In the genomic region with DNA sequence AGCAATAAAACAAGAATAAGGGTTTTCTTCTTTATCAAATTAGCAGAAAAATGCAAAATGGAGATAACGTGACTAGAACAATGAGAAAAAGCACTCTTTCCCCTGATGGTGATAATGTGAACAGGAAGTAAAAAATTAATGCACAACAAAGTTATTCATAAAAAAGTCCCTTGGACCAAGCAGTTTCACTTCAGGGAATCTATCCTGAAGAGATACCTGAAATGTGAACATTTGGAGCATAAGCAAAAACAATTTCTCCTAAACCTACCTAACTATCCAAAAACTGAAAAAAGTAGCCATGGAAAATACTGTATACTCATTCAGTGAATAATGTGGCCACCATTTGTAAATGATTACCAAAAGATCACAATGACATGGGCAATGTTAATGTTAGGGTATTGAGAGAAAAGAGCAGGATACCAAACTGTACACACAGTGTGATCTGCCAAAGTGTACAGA, we compare ENCODE assay signal across 13 cellular contexts. TPM values are rescaled to one million over a fixed set of nuclear protein-coding genes. Genes with fewer than 3 reads are reported as not detected.
DNase-seq lines count a peak whose midpoint lies in the region; ATAC-seq and TF ChIP-seq lines count a peak whose summit lies in the region.
"Had no signal": no experiment of that assay in that cellular context is flagged by ENCODE, and none has a peak within 500 bp of the region (broad histone marks: within the 10 kb centered on the region; RNA-seq: fewer than 3 reads in every experiment).

No MANE protein-coding gene starts in this region.

- H3K27me3 Mint-ChIP-seq in central memory CD8-positive, alpha-beta T cell, result no peaks in the 10 kb centered on the region
- no peaks in the 10 kb centered on the region for H3K27me3 Mint-ChIP-seq in CD8-positive, alpha-beta memory T cell

- H3K27ac ChIP-seq in A673 (ENCODE audit: low read depth, low read length, poor library complexity, severe bottlenecking) (no peak overlapping the region), osteoblast (ENCODE audit: low read depth, low read length) (no peak overlapping the region), PC-9 (no peak overlapping the region)
- no peak overlapping the region for H3K27ac ChIP-seq in CD8-positive, alpha-beta memory T cell (ENCODE audit: low read depth, low read length)
- H3K27ac ChIP-seq: BLaER1, epithelial cell of prostate, SK-N-MC had no signal

- H3F3A ChIP-seq in PC-9 (ENCODE audit: insufficient read depth, low read depth), result no peaks in the 10 kb centered on the region

- H4K20me1 ChIP-seq in osteoblast (ENCODE audit: insufficient read depth, low read length) (peaks cover 10% of the 10 kb centered on the region), PC-9 (ENCODE audit: insufficient read depth) (peaks cover 39% of the 10 kb centered on the region)

- H3K4me2 ChIP-seq in osteoblast (ENCODE audit: insufficient read depth, low read length) (no peak overlapping the region), PC-9 (no peak overlapping the region)
- H3K4me2 ChIP-seq: BLaER1 had no signal

- H2AFZ ChIP-seq in osteoblast (ENCODE audit: low read length), result no peak overlapping the region
- no peak overlapping the region for H2AFZ ChIP-seq in PC-9

- H3K9me3 Mint-ChIP-seq in central memory CD8-positive, alpha-beta T cell, result no peaks in the 10 kb centered on the region
- H3K9me3 Mint-ChIP-seq in CD8-positive, alpha-beta memory T cell, result no peaks in the 10 kb centered on the region

- H3K4me1 ChIP-seq in A673 (ENCODE audit: insufficient read depth, low read length, poor library complexity, severe bottlenecking), result peaks cover 16% of the 10 kb centered on the region
- H3K4me1 ChIP-seq in osteoblast (ENCODE audit: insufficient read depth, low read length), result no peaks in the 10 kb centered on the region
- H3K4me1 ChIP-seq in PC-9 (replicated peaks; ENCODE audit: insufficient read depth), result no peaks in the 10 kb centered on the region
- H3K4me1 ChIP-seq in CD8-positive, alpha-beta memory T cell (ENCODE audit: insufficient read depth, low read length), result peaks cover 20% of the 10 kb centered on the region

- peaks cover 63% of the 10 kb centered on the region for H3K4me1 Mint-ChIP-seq in central memory CD8-positive, alpha-beta T cell
- H3K4me1 Mint-ChIP-seq in CD8-positive, alpha-beta memory T cell, result peaks cover 53 to 76% (median 66%) of the 10 kb centered on the region in 3 donors

- peaks cover 11% of the 10 kb centered on the region for H3K36me3 ChIP-seq in A673 (ENCODE audit: insufficient read depth, low read length, poor library complexity, severe bottlenecking)
- peaks cover 15% of the 10 kb centered on the region for H3K36me3 ChIP-seq in osteoblast (ENCODE audit: insufficient read depth, low read length)
- H3K36me3 ChIP-seq in PC-9 (ENCODE audit: low read depth), result peaks cover 25% of the 10 kb centered on the region
- H3K36me3 ChIP-seq in CD8-positive, alpha-beta memory T cell (ENCODE audit: insufficient read depth, low read length), result peaks cover 4% of the 10 kb centered on the region

- CTCF ChIA-PET in A673 (lab: Charles Lee), result no interaction called here
- CTCF ChIA-PET in PC-9 (lab: Charles Lee), result no interaction called here
- CTCF ChIA-PET in CD8-positive, alpha-beta memory T cell (lab: Charles Lee), result no interaction called here

- peak; percentile 31 for DNase-seq in A673 (ENCODE audit: low spot score)
- DNase-seq in central memory CD8-positive, alpha-beta T cell (ENCODE audit: low spot score in 2 of 2), result no peak
- no peak for DNase-seq in osteoblast (ENCODE audit: insufficient read length, low spot score, missing footprints)
- DNase-seq in PC-9, result no peak
- DNase-seq in CD8-positive, alpha-beta memory T cell, result no peak
- no peak for DNase-seq in NCI-H2196 (lab: John Stamatoyannopoulos, UW; ENCODE audit: unreplicated experiment)
- DNase-seq: mesenchymal stem cell; stimulated activated CD4-positive, alpha-beta T cell treated with anti-CD3 and anti-CD28 coated beads, Interleukin-4, amount 100 ng/mL, for 24 hours had no signal

- TF ChIP-seq CTCF in A673 (conservative IDR thresholded peaks at IDR 0.05; ENCODE audit: low read depth, low read length) (no peak), osteoblast (IDR thresholded peaks at IDR 0.05; ENCODE audit: extremely low read depth, low read depth, low read length) (no peak), PC-9 (conservative IDR thresholded peaks at IDR 0.05) (no peak)

- H3K9me3 ChIP-seq in A673 (ENCODE audit: low read depth, low read length, poor library complexity, severe bottlenecking), result no peaks in the 10 kb centered on the region
- no peaks in the 10 kb centered on the region for H3K9me3 ChIP-seq in osteoblast (ENCODE audit: low read depth, low read length)
- H3K9me3 ChIP-seq in PC-9 (ENCODE audit: insufficient read depth, low read depth), result no peaks in the 10 kb centered on the region
- no peaks in the 10 kb centered on the region for H3K9me3 ChIP-seq in CD8-positive, alpha-beta memory T cell (ENCODE audit: low read length)
- H3K9me3 ChIP-seq: BLaER1 had no signal

- H3K4me3 ChIP-seq in A673 (ENCODE audit: low read depth, low read length, poor library complexity, severe bottlenecking), result no peak overlapping the region
- H3K4me3 ChIP-seq in osteoblast (ENCODE audit: insufficient read depth, low read length), result no peak overlapping the region
- no peak overlapping the region for H3K4me3 ChIP-seq in PC-9
- no peak overlapping the region for H3K4me3 ChIP-seq in CD8-positive, alpha-beta memory T cell (ENCODE audit: low read length)
- H3K4me3 ChIP-seq: BLaER1, SK-N-MC had no signal

- H3K4me3 Mint-ChIP-seq in central memory CD8-positive, alpha-beta T cell, result no peak overlapping the region
- H3K4me3 Mint-ChIP-seq in CD8-positive, alpha-beta memory T cell, result peak overlapping the region in 1 of 7 donors; percentile 47

- H3K79me2 ChIP-seq in osteoblast (ENCODE audit: insufficient read depth, low read length), result peaks cover 93% of the 10 kb centered on the region
- peaks cover 72% of the 10 kb centered on the region for H3K79me2 ChIP-seq in PC-9 (ENCODE audit: low read depth)

- peak; percentile 64 for ATAC-seq in GM19324 (IDR thresholded peaks at IDR 0.05; ENCODE audit: low FRiP score, unreplicated experiment)
- peak; percentile 90 for ATAC-seq in HG03060 (IDR thresholded peaks at IDR 0.05; ENCODE audit: low read depth, unreplicated experiment)
- no peak for ATAC-seq in central memory CD8-positive, alpha-beta T cell (replicated peaks; ENCODE audit: extremely low read depth, poor library complexity, severe bottlenecking)

- peaks cover 29% of the 10 kb centered on the region for H3K36me3 Mint-ChIP-seq in central memory CD8-positive, alpha-beta T cell (ENCODE audit: insufficient read depth)
- peaks cover 5 to 69% (median 25%) of the 10 kb centered on the region in 3 donors for H3K36me3 Mint-ChIP-seq in CD8-positive, alpha-beta memory T cell

- POLR2A ChIA-PET in A673 (lab: Charles Lee; ENCODE audit: low non-redundant PET), result no interaction called here
- POLR2A ChIA-PET in PC-9 (lab: Charles Lee; ENCODE audit: unreplicated experiment), result no interaction called here
- POLR2A ChIA-PET in CD8-positive, alpha-beta memory T cell (lab: Charles Lee), result no interaction called here

- BruUV-seq in A673 (replicated peaks; lab: Mats Ljungman, UMichigan) (no TSS peak), PC-9 (replicated peaks; lab: Mats Ljungman, UMichigan) (no TSS peak)

- no peaks in the 10 kb centered on the region for H3K27me3 ChIP-seq in A673 (replicated peaks; ENCODE audit: insufficient read depth, low read depth, low read length, poor library complexity)
- H3K27me3 ChIP-seq in osteoblast (ENCODE audit: insufficient read depth, low read length), result no peaks in the 10 kb centered on the region
- no peaks in the 10 kb centered on the region for H3K27me3 ChIP-seq in PC-9 (ENCODE audit: insufficient read depth, low read depth)
- H3K27me3 ChIP-seq in CD8-positive, alpha-beta memory T cell (ENCODE audit: insufficient read depth, low read length, poor library complexity, severe bottlenecking), result no peaks in the 10 kb centered on the region
- H3K27me3 ChIP-seq: BLaER1 had no signal

- intact Hi-C loops in A673 (cut with micrococcal nuclease; ENCODE audit: unreplicated experiment) (no loop called here), PC-9 (cut with micrococcal nuclease; ENCODE audit: unreplicated experiment) (no loop called here)

- H3K27ac Mint-ChIP-seq in central memory CD8-positive, alpha-beta T cell (ENCODE audit: low read depth), result peak overlapping the region; percentile 50
- peak overlapping the region in 4 of 8 donors; percentile 13 to 76 (median 47) for H3K27ac Mint-ChIP-seq in CD8-positive, alpha-beta memory T cell

- H3K9me2 ChIP-seq in PC-9 (ENCODE audit: insufficient read depth), result no peaks in the 10 kb centered on the region

RNA-seq across cellular contexts. Expression of gene TRIP12, which starts 48.7 kb away (rescaled TPM):
- total RNA-seq in A673 (2021) (263 and 300 TPM in 2 replicates), osteoblast (207 and 249 TPM in 2 replicates), PC-9 (2021) (139 and 226 TPM in 2 replicates)
- total RNA-seq in CD8-positive, alpha-beta memory T cell, result 100 to 1,000 TPM; 263 to 269 TPM
- 42.0 TPM for polyA plus RNA-seq in CD8-positive, alpha-beta memory T cell

RNA-seq across cellular contexts. Expression of gene FBXO36, which starts 49.2 kb away (rescaled TPM):
- total RNA-seq in A673 (2021), result 3.1 and 5.0 TPM in 2 replicates
- 6.9 and 7.7 TPM in 2 replicates for total RNA-seq in osteoblast
- total RNA-seq in PC-9 (2021), result 3.6 and 3.9 TPM in 2 replicates
- under 1 TPM; 0.74 to 0.95 TPM for total RNA-seq in CD8-positive, alpha-beta memory T cell
- polyA plus RNA-seq in CD8-positive, alpha-beta memory T cell, result 0.56 TPM
